10 cellular contexts compared by ENCODE assay signal in the genomic region with DNA sequence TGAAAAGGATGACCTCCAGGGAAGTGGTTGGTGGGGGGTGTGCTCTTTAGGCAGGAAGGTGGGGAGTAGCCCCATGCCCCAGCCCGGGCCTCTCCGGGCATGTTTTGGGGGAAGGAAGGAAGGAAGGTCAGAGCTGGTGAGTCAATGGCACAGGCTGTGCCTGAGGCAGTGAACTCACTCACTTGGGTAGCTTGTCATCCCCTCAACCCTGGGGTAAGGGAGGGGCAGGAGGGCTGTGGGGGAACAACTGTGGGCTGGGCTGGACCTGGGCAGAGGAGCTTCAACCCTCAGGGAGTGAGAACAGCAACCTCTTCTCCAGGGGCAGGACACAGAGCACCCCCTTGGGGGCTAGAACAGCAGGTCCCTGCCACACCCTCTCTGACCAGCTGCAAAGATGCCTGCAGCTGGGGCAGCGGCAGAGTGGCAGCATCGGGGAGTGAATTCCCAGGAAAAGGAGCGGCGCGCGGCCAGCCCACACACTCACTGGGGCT. TPM values are rescaled to one million over a fixed set of nuclear protein-coding genes. Genes with fewer than 3 reads are reported as not detected.
DNase-seq lines count a peak whose midpoint lies in the region; ATAC-seq and TF ChIP-seq lines count a peak whose summit lies in the region.
"Had no signal": no experiment of that assay in that cellular context is flagged by ENCODE, and none has a peak within 500 bp of the region (broad histone marks: within the 10 kb centered on the region; RNA-seq: fewer than 3 reads in every experiment).

No MANE protein-coding gene starts in this region.

- peaks cover 0 to 2% (median 0%) of the 10 kb centered on the region in 11 experiments; a peak in 3 of 22 replicates for H4K20me1 ChIP-seq in BLaER1 treated with 17β-estradiol and CSF1 and Interleukin-3, amounts not matched to agents 10 nM and 100 nM
- H4K20me1 ChIP-seq in osteoblast (ENCODE audit: insufficient read depth, low read length), result peaks cover 1% of the 10 kb centered on the region

- no peaks in the 10 kb centered on the region for H3K27me3 ChIP-seq in BLaER1 treated with 17β-estradiol and CSF1 and Interleukin-3, amounts not matched to agents 10 nM and 100 nM
- H3K27me3 ChIP-seq in osteoblast (ENCODE audit: insufficient read depth, low read length), result no peaks in the 10 kb centered on the region

- H3K27ac ChIP-seq in BLaER1 treated with 17β-estradiol and CSF1 and Interleukin-3, amounts not matched to agents 10 nM and 100 nM, result peak overlapping the region in 5 of 11 experiments; percentile 7 to 58 (median 43); a peak in 9 of 22 replicates
- H3K27ac ChIP-seq in osteoblast (ENCODE audit: low read depth, low read length), result peak overlapping the region; percentile 66

- peaks cover 36% of the 10 kb centered on the region for H3K4me1 Mint-ChIP-seq in nephron progenitor cell

- peak overlapping the region in 8 of 11 experiments; percentile 15 to 60 (median 49); a peak in 11 of 22 replicates for H3K9ac ChIP-seq in BLaER1 treated with 17β-estradiol and CSF1 and Interleukin-3, amounts not matched to agents 10 nM and 100 nM

- no peak for TF ChIP-seq CTCF in osteoblast (IDR thresholded peaks at IDR 0.05; ENCODE audit: extremely low read depth, low read depth, low read length)
- no peak for TF ChIP-seq CTCF in nephron progenitor cell (IDR thresholded peaks at IDR 0.05)

- H3K4me3 Mint-ChIP-seq in nephron progenitor cell, result no peak overlapping the region
- H3K4me3 Mint-ChIP-seq: central memory CD8-positive, alpha-beta T cell had no signal

- H3K27me3 Mint-ChIP-seq in nephron progenitor cell (ENCODE audit: low read depth, poor library complexity), result no peaks in the 10 kb centered on the region
- H3K27me3 Mint-ChIP-seq: central memory CD8-positive, alpha-beta T cell had no signal

- DNase-seq in M059J (ENCODE audit: low read depth), result peak; percentile 98
- DNase-seq in dermis blood vessel endothelial cell, result peak; percentile 75
- DNase-seq in osteoblast (ENCODE audit: insufficient read length, low spot score, missing footprints), result peak; percentile 98
- no peak for DNase-seq in GM19240 (ENCODE audit: insufficient read length, low spot score)
- DNase-seq in NCI-H526 (lab: John Stamatoyannopoulos, UW), result no peak
- no peak for DNase-seq in nephron progenitor cell
- DNase-seq: NCI-H2171 had no signal

- peak overlapping the region; percentile 20 for H2AFZ ChIP-seq in osteoblast (ENCODE audit: low read length)

- no peaks in the 10 kb centered on the region for H3K9me3 Mint-ChIP-seq in nephron progenitor cell
- H3K9me3 Mint-ChIP-seq: central memory CD8-positive, alpha-beta T cell had no signal

- H3K4me2 ChIP-seq in BLaER1 treated with 17β-estradiol and CSF1 and Interleukin-3, amounts not matched to agents 10 nM and 100 nM, result peak overlapping the region in 5 of 11 experiments; percentile 50 to 68 (median 65); a peak in 9 of 22 replicates
- no peak overlapping the region for H3K4me2 ChIP-seq in osteoblast (ENCODE audit: insufficient read depth, low read length)

- H3K36me3 Mint-ChIP-seq in nephron progenitor cell (ENCODE audit: low read depth), result peaks cover 48% of the 10 kb centered on the region

- peaks cover 0 to 61% (median 15%) of the 10 kb centered on the region in 10 experiments; a peak in 14 of 20 replicates for H3K4me1 ChIP-seq in BLaER1 treated with 17β-estradiol and CSF1 and Interleukin-3, amounts not matched to agents 10 nM and 100 nM
- peaks cover 22% of the 10 kb centered on the region for H3K4me1 ChIP-seq in osteoblast (ENCODE audit: insufficient read depth, low read length)

- ATAC-seq in HG03139 (IDR thresholded peaks at IDR 0.05; ENCODE audit: unreplicated experiment), result no peak

- H3K4me3 ChIP-seq in BLaER1 treated with 17β-estradiol and CSF1 and Interleukin-3, amounts not matched to agents 10 nM and 100 nM, result 0 out of 20 replicates have a peak overlapping the region, but pooled peaks of 1 of the 10 experiments have one; percentile 28
- H3K4me3 ChIP-seq in osteoblast (ENCODE audit: insufficient read depth, low read length), result no peak overlapping the region

- peaks cover 70 to 95% (median 79%) of the 10 kb centered on the region in 11 experiments for H3K36me3 ChIP-seq in BLaER1 treated with 17β-estradiol and CSF1 and Interleukin-3, amounts not matched to agents 10 nM and 100 nM
- H3K36me3 ChIP-seq in osteoblast (ENCODE audit: insufficient read depth, low read length), result peaks cover 32% of the 10 kb centered on the region

- no peak overlapping the region for H3K27ac Mint-ChIP-seq in nephron progenitor cell

- H3K9me3 ChIP-seq in BLaER1 treated with 17β-estradiol and CSF1 and Interleukin-3, amounts not matched to agents 10 nM and 100 nM (replicated peaks in 1 of 11), result no peaks in the 10 kb centered on the region
- no peaks in the 10 kb centered on the region for H3K9me3 ChIP-seq in osteoblast (ENCODE audit: low read depth, low read length)

- H3K79me2 ChIP-seq in osteoblast (ENCODE audit: insufficient read depth, low read length), result no peaks in the 10 kb centered on the region

RNA-seq across cellular contexts. Expression of a gene that starts 6.3 kb away (rescaled TPM):
- not detected in 2 replicates for total RNA-seq in M059J (2014; rRNA removed; shearing (Covaris generic))
- total RNA-seq in dermis blood vessel endothelial cell, result 0.17 and 2.4 TPM in 2 replicates
- not detected in 2 replicates for total RNA-seq in osteoblast

RNA-seq across cellular contexts. Expression of a gene that starts 32.7 kb away (rescaled TPM):
- 25.9 and 29.1 TPM in 2 replicates for total RNA-seq in M059J (2014; rRNA removed; shearing (Covaris generic))
- total RNA-seq in dermis blood vessel endothelial cell (52.2 and 77.4 TPM in 2 replicates), osteoblast (33.6 and 36.6 TPM in 2 replicates)

RNA-seq across cellular contexts. Expression of a gene that starts 40.9 kb away (rescaled TPM):
- total RNA-seq in M059J (2014; rRNA removed; shearing (Covaris generic)), result 138 and 170 TPM in 2 replicates
- 85.6 and 152 TPM in 2 replicates for total RNA-seq in dermis blood vessel endothelial cell
- total RNA-seq in osteoblast, result 94.8 and 99.3 TPM in 2 replicates

RNA-seq across cellular contexts. Expression of a gene that starts 41.2 kb away (rescaled TPM):
- 19.2 and 26.7 TPM in 2 replicates for total RNA-seq in M059J (2014; rRNA removed; shearing (Covaris generic))
- total RNA-seq in dermis blood vessel endothelial cell, result 32.5 and 58.2 TPM in 2 replicates
- total RNA-seq in osteoblast, result 30.6 and 33.3 TPM in 2 replicates

RNA-seq across cellular contexts. Expression of a gene that starts 58.7 kb away (rescaled TPM):
- not detected in 2 replicates for total RNA-seq in M059J (2014; rRNA removed; shearing (Covaris generic))
- total RNA-seq in dermis blood vessel endothelial cell (not detected in 2 replicates), osteoblast (under 0.01 TPM in 1 of 2 replicates, not detected in the other)

Comparison
In these comparisons a context has a peak if more than half of its experiments do, and no peak if none do; other contexts are left out.
1. DNase-seq: peak in M059J (single experiment), dermis blood vessel endothelial cell (single experiment) and osteoblast (single experiment); none in GM19240 (single experiment), NCI-H526 (0 of 2) and nephron progenitor cell (single experiment).